19 cellular contexts compared by ENCODE assay signal in genomic region chr12:117053050-117053400, GRCh38. TPM values are rescaled to one million over a fixed set of nuclear protein-coding genes. Genes with fewer than 3 reads are reported as not detected.
DNase-seq lines count a peak whose midpoint lies in the region; ATAC-seq and TF ChIP-seq lines count a peak whose summit lies in the region.
"Had no signal": no experiment of that assay in that cellular context is flagged by ENCODE, and none has a peak within 500 bp of the region (broad histone marks: within the 10 kb centered on the region; RNA-seq: fewer than 3 reads in every experiment).

No MANE protein-coding gene starts in this region.

- H2BK120ac ChIP-seq in mesendoderm (ENCODE audit: low read depth, low read length): no peak overlapping the region

- no peaks in the 10 kb centered on the region for H3K27me3 Mint-ChIP-seq in activated CD8-positive, alpha-beta T cell treated with anti-CD3 and anti-CD28 coated beads, Interleukin-2, amount 10 ng/mL, durations not matched to agents 7 days and 5 days (ENCODE audit: low read depth)
- H3K27me3 Mint-ChIP-seq in activated CD8-positive, alpha-beta T cell treated with anti-CD3 and anti-CD28 coated beads for 36 hours: no peaks in the 10 kb centered on the region
- no peaks in the 10 kb centered on the region for H3K27me3 Mint-ChIP-seq in WTC11 (ENCODE audit: low read depth)
- H3K27me3 Mint-ChIP-seq: activated CD4-positive, alpha-beta T cell treated with anti-CD3 and anti-CD28 coated beads, Interleukin-2, amount 10 ng/mL, durations not matched to agents 7 days and 5 days; naive B cell had no signal

- H3K79me1 ChIP-seq in mesendoderm (ENCODE audit: low read length): no peaks in the 10 kb centered on the region

- no peak overlapping the region for H4K5ac ChIP-seq in mesendoderm (ENCODE audit: low read length)

- H3K4ac ChIP-seq in mesendoderm (ENCODE audit: low read depth, low read length): no peak overlapping the region

- CTCF ChIA-PET in activated CD8-positive, alpha-beta T cell treated with anti-CD3 and anti-CD28 coated beads, Interleukin-2, amount 10 ng/mL, durations not matched to agents 7 days and 5 days (lab: Charles Lee): interaction anchor here (1.4 kb wide), 1 partner anchor 27 kb away, joined by 5 read pairs; no protein-coding TSS in a partner anchor
- CTCF ChIA-PET in activated CD8-positive, alpha-beta T cell treated with anti-CD3 and anti-CD28 coated beads for 36 hours (lab: Charles Lee): interaction anchor here (0.6 kb wide), 1 partner anchor 1286 kb away, joined by 3 read pairs; no protein-coding TSS in a partner anchor
- CTCF ChIA-PET in WTC11 (lab: Charles Lee): interaction anchor here (0.5 to 3.2 kb wide), 10 partner anchors 13 to 907 kb away, joined by 3 to 14 read pairs (median 4); partner anchors contain the start of gene TESC

- no peak overlapping the region for H3K9ac ChIP-seq in mesendoderm (ENCODE audit: low read length)

- no peak overlapping the region for H3K56ac ChIP-seq in mesendoderm (ENCODE audit: low read length)

- no peak for ATAC-seq in activated CD8-positive, alpha-beta T cell treated with anti-CD3 and anti-CD28 coated beads, Interleukin-2, amount 10 ng/mL, durations not matched to agents 7 days and 5 days
- no peak for ATAC-seq in activated CD8-positive, alpha-beta T cell treated with anti-CD3 and anti-CD28 coated beads for 36 hours
- ATAC-seq in HG02798 (IDR thresholded peaks at IDR 0.05; ENCODE audit: poor library complexity, unreplicated experiment): peak; percentile 5
- ATAC-seq in WTC11: peak; percentile 30
- ATAC-seq in HG03342 (IDR thresholded peaks at IDR 0.05; ENCODE audit: unreplicated experiment): no peak

- H3K9me3 Mint-ChIP-seq in activated CD8-positive, alpha-beta T cell treated with anti-CD3 and anti-CD28 coated beads, Interleukin-2, amount 10 ng/mL, durations not matched to agents 7 days and 5 days (ENCODE audit: insufficient read depth): no peaks in the 10 kb centered on the region
- no peaks in the 10 kb centered on the region for H3K9me3 Mint-ChIP-seq in activated CD8-positive, alpha-beta T cell treated with anti-CD3 and anti-CD28 coated beads for 36 hours
- H3K9me3 Mint-ChIP-seq in WTC11: no peaks in the 10 kb centered on the region
- H3K9me3 Mint-ChIP-seq: activated CD4-positive, alpha-beta T cell treated with anti-CD3 and anti-CD28 coated beads, Interleukin-2, amount 10 ng/mL, durations not matched to agents 7 days and 5 days; activated naive CD4-positive, alpha-beta T cell treated with anti-CD3 and anti-CD28 coated beads for 36 hours; naive B cell; type B pancreatic cell had no signal

- no peak overlapping the region for H2BK5ac ChIP-seq in mesendoderm (ENCODE audit: low read length)

- no peak overlapping the region for H3K4me3 Mint-ChIP-seq in activated CD8-positive, alpha-beta T cell treated with anti-CD3 and anti-CD28 coated beads, Interleukin-2, amount 10 ng/mL, durations not matched to agents 7 days and 5 days
- no peak overlapping the region for H3K4me3 Mint-ChIP-seq in activated CD8-positive, alpha-beta T cell treated with anti-CD3 and anti-CD28 coated beads for 36 hours
- peak overlapping the region; percentile 25; the same call in 1 of the 2 replicates for H3K4me3 Mint-ChIP-seq in WTC11
- H3K4me3 Mint-ChIP-seq: activated CD4-positive, alpha-beta T cell treated with anti-CD3 and anti-CD28 coated beads, Interleukin-2, amount 10 ng/mL, durations not matched to agents 7 days and 5 days; activated naive CD4-positive, alpha-beta T cell treated with anti-CD3 and anti-CD28 coated beads for 36 hours; type B pancreatic cell had no signal

- H3K27me3 ChIP-seq in mesendoderm (ENCODE audit: insufficient read depth, low read length, poor library complexity): no peaks in the 10 kb centered on the region
- H3K27me3 ChIP-seq: stomach had no signal

- intact Hi-C loops in activated CD8-positive, alpha-beta T cell treated with anti-CD3 and anti-CD28 coated beads for 36 hours (cut with micrococcal nuclease): no loop called here

- peak overlapping the region; percentile 41 for H3K27ac Mint-ChIP-seq in activated CD8-positive, alpha-beta T cell treated with anti-CD3 and anti-CD28 coated beads, Interleukin-2, amount 10 ng/mL, durations not matched to agents 7 days and 5 days
- H3K27ac Mint-ChIP-seq in activated CD8-positive, alpha-beta T cell treated with anti-CD3 and anti-CD28 coated beads for 36 hours: no peak overlapping the region
- H3K27ac Mint-ChIP-seq in WTC11: peak overlapping the region; percentile 72
- H3K27ac Mint-ChIP-seq: activated CD4-positive, alpha-beta T cell treated with anti-CD3 and anti-CD28 coated beads, Interleukin-2, amount 10 ng/mL, durations not matched to agents 7 days and 5 days; activated naive CD4-positive, alpha-beta T cell treated with anti-CD3 and anti-CD28 coated beads for 36 hours; type B pancreatic cell had no signal

- H3K36me3 Mint-ChIP-seq in activated CD8-positive, alpha-beta T cell treated with anti-CD3 and anti-CD28 coated beads, Interleukin-2, amount 10 ng/mL, durations not matched to agents 7 days and 5 days (ENCODE audit: low read depth): peaks cover 37% of the 10 kb centered on the region
- H3K36me3 Mint-ChIP-seq in activated CD8-positive, alpha-beta T cell treated with anti-CD3 and anti-CD28 coated beads for 36 hours (ENCODE audit: low read depth): no peaks in the 10 kb centered on the region
- H3K36me3 Mint-ChIP-seq in WTC11: no peaks in the 10 kb centered on the region
- H3K36me3 Mint-ChIP-seq: naive B cell, type B pancreatic cell had no signal

- no peak for DNase-seq in activated CD8-positive, alpha-beta T cell treated with anti-CD3 and anti-CD28 coated beads, Interleukin-2, amount 10 ng/mL, durations not matched to agents 7 days and 5 days
- DNase-seq in activated CD8-positive, alpha-beta T cell treated with anti-CD3 and anti-CD28 coated beads for 36 hours: no peak
- DNase-seq in WTC11 (ENCODE audit: low spot score) (no peak), mesendoderm (no peak), NCI-H2107 treated with DMSO at 0.1 percent for 48 hours (lab: John Stamatoyannopoulos, UW; ENCODE audit: unreplicated experiment) (no peak)
- DNase-seq in activated T-cell treated with anti-CD3 and anti-CD28 coated beads, Interleukin-2, amount 50 U/mL, for 48 hours: no peak
- DNase-seq: activated CD4-positive, alpha-beta T cell treated with anti-CD3 and anti-CD28 coated beads, Interleukin-2, amount 10 ng/mL, durations not matched to agents 7 days and 5 days; activated naive CD4-positive, alpha-beta T cell treated with anti-CD3 and anti-CD28 coated beads for 36 hours; GDM1; HCEC 1CT; naive B cell; NCI-H69; SHP77 treated with DMSO at 0.1 percent for 48 hours; stomach; T-helper 1 cell had no signal

- no peak overlapping the region for H3K18ac ChIP-seq in mesendoderm (ENCODE audit: low read length)

- no peak for TF ChIP-seq CTCF in activated CD8-positive, alpha-beta T cell treated with anti-CD3 and anti-CD28 coated beads for 36 hours (IDR thresholded peaks at IDR 0.05)
- no peak for TF ChIP-seq CTCF in WTC11 (IDR thresholded peaks at IDR 0.05)

- H2BK15ac ChIP-seq in mesendoderm (replicated peaks; ENCODE audit: low read depth): no peak overlapping the region

- no peak overlapping the region for H3K27ac ChIP-seq in mesendoderm (ENCODE audit: low read depth, low read length)
- H3K27ac ChIP-seq: stomach had no signal

- WGBS in mesendoderm (ENCODE audit: extremely low coverage, insufficient coverage, low lambda C conversion rate): no CpG with 5 or more reads among the region's 9 CpGs

- POLR2A ChIA-PET in activated CD8-positive, alpha-beta T cell treated with anti-CD3 and anti-CD28 coated beads, Interleukin-2, amount 10 ng/mL, durations not matched to agents 7 days and 5 days (lab: Charles Lee): interaction anchor here (1.0 kb wide), 1 partner anchor 10 kb away, joined by 6 read pairs; no protein-coding TSS in a partner anchor
- POLR2A ChIA-PET in activated CD8-positive, alpha-beta T cell treated with anti-CD3 and anti-CD28 coated beads for 36 hours (lab: Charles Lee): no interaction called here
- POLR2A ChIA-PET in WTC11 (lab: Charles Lee): interaction anchor here (0.6 to 1.1 kb wide), 3 partner anchors 13 to 45 kb away, joined by 3 read pairs; no protein-coding TSS in a partner anchor

- H2AK5ac ChIP-seq in mesendoderm (ENCODE audit: low read length): no peak overlapping the region

- no peaks in the 10 kb centered on the region for H3K79me2 ChIP-seq in mesendoderm (ENCODE audit: control insufficient read depth, insufficient read depth, low read length)

- peak overlapping the region; percentile 48 for H3K23ac ChIP-seq in mesendoderm (ENCODE audit: low read length)

- peaks cover 5% of the 10 kb centered on the region for H3K4me1 ChIP-seq in mesendoderm (ENCODE audit: control insufficient read depth, low read depth, low read length)

- peaks cover 14% of the 10 kb centered on the region for H3K4me1 Mint-ChIP-seq in activated CD8-positive, alpha-beta T cell treated with anti-CD3 and anti-CD28 coated beads, Interleukin-2, amount 10 ng/mL, durations not matched to agents 7 days and 5 days (ENCODE audit: low read depth)
- H3K4me1 Mint-ChIP-seq in activated CD8-positive, alpha-beta T cell treated with anti-CD3 and anti-CD28 coated beads for 36 hours (ENCODE audit: low read depth): peaks cover 3% of the 10 kb centered on the region
- H3K4me1 Mint-ChIP-seq in WTC11: peaks cover 44% of the 10 kb centered on the region
- H3K4me1 Mint-ChIP-seq: activated CD4-positive, alpha-beta T cell treated with anti-CD3 and anti-CD28 coated beads, Interleukin-2, amount 10 ng/mL, durations not matched to agents 7 days and 5 days had no signal

- H3K4me3 ChIP-seq in mesendoderm (ENCODE audit: low read length): no peak overlapping the region
- H3K4me3 ChIP-seq: stomach had no signal

- no peak overlapping the region for H4K8ac ChIP-seq in mesendoderm (ENCODE audit: low read depth, low read length)

- no peaks in the 10 kb centered on the region for H3K36me3 ChIP-seq in mesendoderm (ENCODE audit: control insufficient read depth, insufficient read depth, low read length)

- no peak overlapping the region for H3K4me2 ChIP-seq in mesendoderm (ENCODE audit: low read length)

TF ChIP-seq in WTC11, 78 proteins besides CTCF, POLR2A, EP300 and RAD21 (continues in another document):
- no peak for TF ChIP-seq CBFB (CRISPR knock-in tag; IDR thresholded peaks at IDR 0.05; ENCODE audit: low read depth)

RNA-seq across cellular contexts. Expression of gene TESC, which starts 46.2 kb away (rescaled TPM):
- total RNA-seq in activated CD8-positive, alpha-beta T cell treated with anti-CD3 and anti-CD28 coated beads, Interleukin-2, amount 10 ng/mL, durations not matched to agents 7 days and 5 days: 100 to 1,000 TPM; 103 to 106 TPM
- 10 to 100 TPM; 41.7 to 46.8 TPM for total RNA-seq in activated CD8-positive, alpha-beta T cell treated with anti-CD3 and anti-CD28 coated beads for 36 hours
- total RNA-seq in WTC11 (2021): 10.8 to 15.5 TPM (median 14.9 TPM) in 3 replicates
- 1.5 TPM for polyA plus RNA-seq in mesendoderm (2013, experiment 1 of 2)
- 1.4 TPM for polyA plus RNA-seq in mesendoderm (2013, experiment 2 of 2)
- total RNA-seq: LHCN-M2 had no signal

Comparison
In these comparisons a context has a peak if more than half of its experiments do, and no peak if none do; other contexts are left out.
1. ATAC-seq: peak in HG02798 (single experiment) and WTC11 (single experiment); none in activated CD8-positive, alpha-beta T cell treated with anti-CD3 and anti-CD28 coated beads, Interleukin-2, amount 10 ng/mL, durations not matched to agents 7 days and 5 days (single experiment), activated CD8-positive, alpha-beta T cell treated with anti-CD3 and anti-CD28 coated beads for 36 hours (single experiment) and HG03342 (single experiment).